Comparison of ENCODE assay signal across 35 cellular contexts in genomic region chr2:26511466-26511865, GRCh38. TPM values are rescaled to one million over a fixed set of nuclear protein-coding genes. Genes with fewer than 3 reads are reported as not detected.
"Had no signal": no experiment of that assay in that cellular context is flagged by ENCODE, and none has a peak within 500 bp of the region (broad histone marks: within the 10 kb centered on the region; RNA-seq: fewer than 3 reads in every experiment).

No MANE protein-coding gene starts in this region.

- H3K4me3 Mint-ChIP-seq: activated CD4-positive, alpha-beta memory T cell treated with anti-CD3 and anti-CD28 coated beads for 36 hours; activated CD4-positive, alpha-beta T cell treated with anti-CD3 and anti-CD28 coated beads for 36 hours; activated CD4-positive, alpha-beta T cell treated with anti-CD3 and anti-CD28 coated beads, Interleukin-2, amount 10 ng/mL, durations not matched to agents 24 days and 14 days; activated CD8-positive, alpha-beta T cell treated with anti-CD3 and anti-CD28 coated beads for 36 hours; activated naive CD4-positive, alpha-beta T cell treated with anti-CD3 and anti-CD28 coated beads for 36 hours; activated naive CD8-positive, alpha-beta T cell treated with anti-CD3 and anti-CD28 coated beads for 36 hours; activated T-cell treated with anti-CD3 and anti-CD28 coated beads, Interleukin-2, amount 50 U/mL, for 4 hours; activated T-cell treated with anti-CD3 and anti-CD28 coated beads, Interleukin-2, amount 50 U/mL, for 72 hours; activated T-helper 1 cell treated with anti-CD3 and anti-CD28 coated beads, Interleukin-12 subunit alpha, Interleukin-12 subunit beta, Interleukin-2, Interleukin-4 antibody, amounts not matched to agents 30 ng/mL and 10 ng/mL and 1 ng/mL, durations not matched to agents 14 hours and 24 hours and 36 hours; activated T-helper 17 cell treated with anti-CD3 and anti-CD28 coated beads, Interleukin-2, amount 50 U/mL, for 72 hours; T-cell; T-helper 17 cell; WTC11 had no signal

- H3K36me3 Mint-ChIP-seq: activated CD4-positive, alpha-beta memory T cell treated with anti-CD3 and anti-CD28 coated beads for 36 hours; activated naive CD4-positive, alpha-beta T cell treated with anti-CD3 and anti-CD28 coated beads, Interleukin-2, amount 50 U/mL, for 72 hours; activated naive CD8-positive, alpha-beta T cell treated with anti-CD3 and anti-CD28 coated beads for 36 hours; T-cell; WTC11 had no signal

- H3K9me3 Mint-ChIP-seq: activated CD4-positive, alpha-beta memory T cell treated with anti-CD3 and anti-CD28 coated beads for 36 hours; activated CD4-positive, alpha-beta T cell treated with anti-CD3 and anti-CD28 coated beads, Interleukin-2, amount 10 ng/mL, durations not matched to agents 24 days and 14 days; activated CD8-positive, alpha-beta T cell treated with anti-CD3 and anti-CD28 coated beads for 36 hours; activated naive CD4-positive, alpha-beta T cell treated with anti-CD3 and anti-CD28 coated beads for 36 hours; activated naive CD4-positive, alpha-beta T cell treated with anti-CD3 and anti-CD28 coated beads, Interleukin-2, amount 50 U/mL, for 72 hours; activated naive CD8-positive, alpha-beta T cell treated with anti-CD3 and anti-CD28 coated beads for 36 hours; activated T-cell treated with anti-CD3 and anti-CD28 coated beads, Interleukin-2, amount 50 U/mL, for 4 hours; activated T-cell treated with anti-CD3 and anti-CD28 coated beads, Interleukin-2, amount 50 U/mL, for 72 hours; activated T-helper 1 cell treated with anti-CD3 and anti-CD28 coated beads, Interleukin-12 subunit alpha, Interleukin-12 subunit beta, Interleukin-2, Interleukin-4 antibody, amounts not matched to agents 30 ng/mL and 10 ng/mL and 1 ng/mL, durations not matched to agents 14 hours and 24 hours and 36 hours; activated T-helper 17 cell treated with anti-CD3 and anti-CD28 coated beads, Interleukin-2, amount 50 U/mL, for 72 hours; T-cell; WTC11 had no signal

- H3K27ac Mint-ChIP-seq: activated CD4-positive, alpha-beta memory T cell treated with anti-CD3 and anti-CD28 coated beads for 36 hours; activated CD4-positive, alpha-beta T cell treated with anti-CD3 and anti-CD28 coated beads for 36 hours; activated CD4-positive, alpha-beta T cell treated with anti-CD3 and anti-CD28 coated beads, Interleukin-2, amount 10 ng/mL, durations not matched to agents 24 days and 14 days; activated CD8-positive, alpha-beta T cell treated with anti-CD3 and anti-CD28 coated beads for 36 hours; activated naive CD4-positive, alpha-beta T cell treated with anti-CD3 and anti-CD28 coated beads for 36 hours; activated naive CD8-positive, alpha-beta T cell treated with anti-CD3 and anti-CD28 coated beads for 36 hours; activated T-cell treated with anti-CD3 and anti-CD28 coated beads, Interleukin-2, amount 50 U/mL, for 72 hours; activated T-helper 1 cell treated with anti-CD3 and anti-CD28 coated beads, Interleukin-12 subunit alpha, Interleukin-12 subunit beta, Interleukin-2, Interleukin-4 antibody, amounts not matched to agents 30 ng/mL and 10 ng/mL and 1 ng/mL, durations not matched to agents 14 hours and 24 hours and 36 hours; activated T-helper 17 cell treated with anti-CD3 and anti-CD28 coated beads, Interleukin-2, amount 50 U/mL, for 72 hours; T-cell; T-helper 17 cell; WTC11 had no signal

- H3K4me1 Mint-ChIP-seq: activated CD4-positive, alpha-beta T cell treated with anti-CD3 and anti-CD28 coated beads for 36 hours; activated CD4-positive, alpha-beta T cell treated with anti-CD3 and anti-CD28 coated beads, Interleukin-2, amount 10 ng/mL, durations not matched to agents 24 days and 14 days; activated naive CD8-positive, alpha-beta T cell treated with anti-CD3 and anti-CD28 coated beads for 36 hours; activated T-helper 17 cell treated with anti-CD3 and anti-CD28 coated beads, Interleukin-2, amount 50 U/mL, for 72 hours; WTC11 had no signal

- H3K27ac ChIP-seq: adrenal gland, body of pancreas, brain microvascular endothelial cell, breast epithelium, VCaP had no signal

- H3K4me3 ChIP-seq: adrenal gland, body of pancreas, breast epithelium had no signal

- H3K27me3 ChIP-seq: adrenal gland, body of pancreas, breast epithelium had no signal

- H3K36me3 ChIP-seq: adrenal gland, brain microvascular endothelial cell, breast epithelium had no signal

- H3K4me1 ChIP-seq: adrenal gland, body of pancreas, breast epithelium had no signal

- H3K9me3 ChIP-seq: adrenal gland, body of pancreas, breast epithelium had no signal

- DNase-seq: activated CD4-positive, alpha-beta memory T cell treated with anti-CD3 and anti-CD28 coated beads for 36 hours; activated CD4-positive, alpha-beta T cell treated with anti-CD3 and anti-CD28 coated beads for 1 hour; activated CD4-positive, alpha-beta T cell treated with anti-CD3 and anti-CD28 coated beads for 36 hours; activated CD4-positive, alpha-beta T cell treated with anti-CD3 and anti-CD28 coated beads, Interleukin-2, amount 10 ng/mL, durations not matched to agents 24 days and 14 days; activated CD4-positive, alpha-beta T cell treated with anti-CD3 and anti-CD28 coated beads, Interleukin-2, amount 50 U/mL, for 1 hour; activated CD4-positive, alpha-beta T cell treated with anti-CD3 and anti-CD28 coated beads, Interleukin-2, amount 50 U/mL, for 4 hours; activated CD4-positive, CD25-positive, alpha-beta regulatory T cell; activated CD8-positive, alpha-beta memory T cell treated with anti-CD3 and anti-CD28 coated beads, Interleukin-2, amount 50 U/mL, for 4 hours; activated CD8-positive, alpha-beta T cell treated with anti-CD3 and anti-CD28 coated beads for 36 hours; activated effector memory CD4-positive, alpha-beta T cell treated with anti-CD3 and anti-CD28 coated beads, Interleukin-2, amount 50 U/mL, for 16 hours; activated gamma-delta T cell treated with Interleukin-2 at 50 U/mL for 16 hours; activated naive CD4-positive, alpha-beta T cell; activated naive CD4-positive, alpha-beta T cell treated with anti-CD3 and anti-CD28 coated beads for 36 hours; activated naive CD4-positive, alpha-beta T cell treated with anti-CD3 and anti-CD28 coated beads, Interleukin-2, amount 50 U/mL, for 16 hours; activated naive CD8-positive, alpha-beta T cell treated with anti-CD3 and anti-CD28 coated beads for 36 hours; activated T-cell treated with anti-CD3 and anti-CD28 coated beads for 4 hours; activated T-cell treated with anti-CD3 and anti-CD28 coated beads, Interleukin-2, amount 50 U/mL, for 1 hour; activated T-cell treated with anti-CD3 and anti-CD28 coated beads, Interleukin-2, amount 50 U/mL, for 4 hours; activated T-cell treated with anti-CD3 and anti-CD28 coated beads, Interleukin-2, amount 50 U/mL, for 72 hours; adrenal gland; amniotic stem cell; body of pancreas; brain microvascular endothelial cell; central memory CD4-positive, alpha-beta T cell; T-cell; T-helper 17 cell had no signal

- H3K27me3 Mint-ChIP-seq: activated CD4-positive, alpha-beta memory T cell treated with anti-CD3 and anti-CD28 coated beads for 36 hours; activated CD4-positive, alpha-beta T cell treated with anti-CD3 and anti-CD28 coated beads for 36 hours; activated CD8-positive, alpha-beta T cell treated with anti-CD3 and anti-CD28 coated beads for 36 hours; activated naive CD8-positive, alpha-beta T cell treated with anti-CD3 and anti-CD28 coated beads for 36 hours; activated T-helper 17 cell treated with anti-CD3 and anti-CD28 coated beads, Interleukin-2, amount 50 U/mL, for 72 hours; T-cell had no signal

RNA-seq across cellular contexts. Expression of gene OTOF, which starts 33.5 kb away (rescaled TPM):
- total RNA-seq: astrocyte, cardiac septum had no signal
- polyA plus RNA-seq: aorta had no signal
